27 cellular contexts compared by ENCODE assay signal in genomic region chr2:10830203-10830602, GRCh38.
"Had no signal": no experiment of that assay in that cellular context is flagged by ENCODE, and none has a peak within 500 bp of the region (broad histone marks: within the 10 kb centered on the region; RNA-seq: fewer than 3 reads in every experiment).

No MANE protein-coding gene starts in this region.

- H3K36me3 ChIP-seq: SJCRH30 had no signal

- DNase-seq: activated CD4-positive, alpha-beta memory T cell treated with anti-CD3 and anti-CD28 coated beads for 36 hours; activated CD4-positive, alpha-beta T cell treated with anti-CD3 and anti-CD28 coated beads, Interleukin-2, amount 10 ng/mL, durations not matched to agents 7 days and 5 days; activated CD4-positive, CD25-positive, alpha-beta regulatory T cell; activated CD8-positive, alpha-beta memory T cell treated with anti-CD3 and anti-CD28 coated beads for 24 hours; activated effector memory CD4-positive, alpha-beta T cell treated with anti-CD3 and anti-CD28 coated beads, Interleukin-2, amount 50 U/mL, for 16 hours; activated naive CD4-positive, alpha-beta T cell treated with Interleukin-2 at 50 U/mL for 16 hours; activated naive CD8-positive, alpha-beta T cell treated with anti-CD3 and anti-CD28 coated beads, Interleukin-2, amount 50 U/mL, for 24 hours; activated T-cell treated with anti-CD3 and anti-CD28 coated beads, Interleukin-2, amount 50 U/mL, for 4 hours; amniotic stem cell; MV-4-11; NCI-H1092 treated with DMSO at 0.1 percent for 48 hours; NCI-H1417 treated with DMSO at 0.1 percent for 48 hours; NCI-H1694 treated with DMSO at 0.1 percent for 48 hours; NCI-H2029 treated with DMSO at 0.1 percent for 48 hours; NCI-H510A treated with DMSO at 0.1 percent for 48 hours; NCI-H69; NK-92 treated with Interleukin-12 subunit alpha and Interleukin-12 subunit beta, amount 100 ng/mL, for 24 hours; OCI-M1; Right ventricle myocardium superior; SJCRH30; SK-N-SH; T-helper 1 cell had no signal

- H3K27ac ChIP-seq: KMS-11, RWPE1, SJCRH30, VCaP had no signal

- H3K4me2 ChIP-seq: KMS-11, SK-N-SH had no signal

- H3K9me3 ChIP-seq: SJCRH30, SK-N-SH had no signal

- ATAC-seq: activated naive CD4-positive, alpha-beta T cell treated with anti-CD3 and anti-CD28 coated beads, Interleukin-2, amount 50 U/mL, for 72 hours; activated naive CD8-positive, alpha-beta T cell treated with anti-CD3 and anti-CD28 coated beads, Interleukin-2, amount 50 U/mL, for 24 hours; activated T-cell treated with anti-CD3 and anti-CD28 coated beads, Interleukin-2, amount 50 U/mL, for 4 hours; Panc1 had no signal

- H3K9ac ChIP-seq: KMS-11, SK-N-SH had no signal
